In genomic region chr19:18401580-18402112, GRCh38 we compare ENCODE assay signal across 8 cellular contexts. TPM values are rescaled to one million over a fixed set of nuclear protein-coding genes. Genes with fewer than 3 reads are reported as not detected.
DNase-seq lines count a peak whose midpoint lies in the region; ATAC-seq, FAIRE-seq and TF ChIP-seq lines count a peak whose summit lies in the region.

No MANE protein-coding gene starts in this region.

- H3K9me3 ChIP-seq in MM.1S (replicated peaks; ENCODE audit: insufficient read depth, low read length) (no peaks in the 10 kb centered on the region), adipocyte (ENCODE audit: control insufficient read depth, low read length) (no peaks in the 10 kb centered on the region), kidney (ENCODE audit: control insufficient read depth in 1 of 2, low read length in 2 of 2) (no peaks in the 10 kb centered on the region), upper lobe of right lung (no peaks in the 10 kb centered on the region)

- POLR2A ChIA-PET in GM10248 (lab: Yijun Ruan, JAX): interaction anchor here (0.5 to 1.1 kb wide), 3 partner anchors 14 to 125 kb away, joined by 3 to 6 read pairs (median 4); partner anchors contain the start of gene JUND

- H3F3A ChIP-seq in MM.1S (ENCODE audit: insufficient read depth, low read length): no peaks in the 10 kb centered on the region

- no peaks in the 10 kb centered on the region for H3K4me1 ChIP-seq in MM.1S (ENCODE audit: low read length)
- H3K4me1 ChIP-seq in adipocyte (ENCODE audit: control insufficient read depth, insufficient read depth, low read length): peaks cover 7% of the 10 kb centered on the region
- peaks cover 0 to 19% of the 10 kb centered on the region in 2 donors for H3K4me1 ChIP-seq in kidney (ENCODE audit: control insufficient read depth in 1 of 2, insufficient read depth in 1 of 2, low read depth in 1 of 2, low read length in 2 of 2)
- peaks cover 16% of the 10 kb centered on the region for H3K4me1 ChIP-seq in upper lobe of right lung

- H3K27ac ChIP-seq in MM.1S (ENCODE audit: low read length): no peak overlapping the region
- peak overlapping the region; percentile 74 to 83 for H3K27ac ChIP-seq in kidney (ENCODE audit: low read depth in 2 of 2, low read length in 2 of 2)
- no peak overlapping the region for H3K27ac ChIP-seq in upper lobe of right lung

- intact Hi-C loops in kidney (cut with DNase I) (loop anchor here (10.0 kb wide), 2 partner anchors 57 to 127 kb away; partner anchors contain the start of genes IQCN and PGPEP1), upper lobe of right lung (cut with DNase I) (no loop called here)

- TF ChIP-seq CTCF in GM10248 (IDR thresholded peaks at IDR 0.05; ENCODE audit: control extremely low read depth, extremely low read depth, low read depth, missing control alignments) (peak; percentile 39), MM.1S (IDR thresholded peaks at IDR 0.05; ENCODE audit: low read length) (peak; percentile 36), kidney (IDR thresholded peaks at IDR 0.05; ENCODE audit: borderline replicate concordance, extremely low read depth, insufficient read depth) (peak; percentile 23), upper lobe of right lung (IDR thresholded peaks at IDR 0.05) (peak; percentile 30)

- H3K9ac ChIP-seq in MM.1S (ENCODE audit: low read length) (no peak overlapping the region), adipocyte (ENCODE audit: low read length) (no peak overlapping the region), kidney (ENCODE audit: low read length in 2 of 2) (no peak overlapping the region)

- no peak for FAIRE-seq in kidney (lab: Jason Lieb, UNC)

- ATAC-seq in upper lobe of right lung (peak; percentile 89), GM21390 (IDR thresholded peaks at IDR 0.05; ENCODE audit: unreplicated experiment) (no peak)

- peak; percentile 69 for DNase-seq in GM10248 (ENCODE audit: extremely low spot score)
- peak; percentile 50 for DNase-seq in MM.1S
- peak; percentile 67 for DNase-seq in adipocyte (ENCODE audit: low read depth)
- DNase-seq in kidney: peak; percentile 80
- no peak for DNase-seq in upper lobe of right lung
- DNase-seq in AG08396 (ENCODE audit: low spot score): no peak
- no peak for DNase-seq in T1000 (lab: John Stamatoyannopoulos, UW)

- no peaks in the 10 kb centered on the region for H4K20me1 ChIP-seq in MM.1S (ENCODE audit: insufficient read depth, low read length)

- H3K4me3 ChIP-seq in MM.1S (ENCODE audit: low read length) (no peak overlapping the region), adipocyte (ENCODE audit: low read length) (no peak overlapping the region), kidney (ENCODE audit: low read length in 2 of 2) (no peak overlapping the region), upper lobe of right lung (no peak overlapping the region)

- H3K9me2 ChIP-seq in MM.1S (replicated peaks; ENCODE audit: insufficient read depth, low read length): no peaks in the 10 kb centered on the region

- H2AFZ ChIP-seq in MM.1S (ENCODE audit: low read length): no peak overlapping the region

- H3K79me2 ChIP-seq in MM.1S (ENCODE audit: low read length): no peaks in the 10 kb centered on the region

- H3K27me3 ChIP-seq in MM.1S (replicated peaks; ENCODE audit: insufficient read depth, low read length): peaks cover 19% of the 10 kb centered on the region
- H3K27me3 ChIP-seq in adipocyte (replicated peaks; ENCODE audit: control insufficient read depth, insufficient read depth, low read length): peaks cover 7% of the 10 kb centered on the region
- H3K27me3 ChIP-seq in upper lobe of right lung: peaks cover 12% of the 10 kb centered on the region

- no peak overlapping the region for H3K4me2 ChIP-seq in MM.1S (ENCODE audit: low read depth, low read length)

- CTCF ChIA-PET in GM10248 (lab: Yijun Ruan, JAX): interaction anchor here (0.9 to 23.3 kb wide), 9 partner anchors 12 to 171 kb away, joined by 3 to 380 read pairs (median 4); partner anchors contain the start of genes GDF15 and SSBP4

- H3K36me3 ChIP-seq in MM.1S (replicated peaks; ENCODE audit: insufficient read depth, low read length) (no peaks in the 10 kb centered on the region), adipocyte (ENCODE audit: control insufficient read depth, insufficient read depth, low read length, severe bottlenecking) (no peaks in the 10 kb centered on the region), kidney (ENCODE audit: control insufficient read depth in 1 of 2, insufficient read depth in 2 of 2, low read length in 2 of 2) (no peaks in the 10 kb centered on the region), upper lobe of right lung (no peaks in the 10 kb centered on the region)

RNA-seq across cellular contexts. Expression of gene LRRC25, which starts 4.2 kb away (rescaled TPM):
- total RNA-seq in kidney (13.1 TPM), upper lobe of right lung (22.7 TPM)
- polyA plus RNA-seq in kidney (ENCODE audit: insufficient read depth, low read depth, low replicate concordance): 2.7 TPM

RNA-seq across cellular contexts. Expression of gene GDF15, which starts 15.7 kb away (rescaled TPM):
- 51.2 TPM for total RNA-seq in kidney
- polyA plus RNA-seq in kidney (ENCODE audit: insufficient read depth, low read depth, low replicate concordance): 154 TPM
- total RNA-seq in upper lobe of right lung: 105 TPM

RNA-seq across cellular contexts. Expression of gene SSBP4, which starts 17.6 kb away (rescaled TPM):
- total RNA-seq in kidney (64.9 TPM), upper lobe of right lung (57.3 TPM)
- polyA plus RNA-seq in kidney (ENCODE audit: insufficient read depth, low read depth, low replicate concordance): 74.9 TPM

RNA-seq across cellular contexts. Expression of gene ISYNA1, which starts 36.3 kb away (rescaled TPM):
- total RNA-seq in kidney (68.6 TPM), upper lobe of right lung (34.6 TPM)
- 101 TPM for polyA plus RNA-seq in kidney (ENCODE audit: insufficient read depth, low read depth, low replicate concordance)

Comparison
In these comparisons a context has a peak if more than half of its experiments do, and no peak if none do; other contexts are left out.
1. DNase-seq: peak in GM10248 (single experiment), MM.1S (single experiment), adipocyte (single experiment) and kidney (single experiment); none in upper lobe of right lung (single experiment), AG08396 (single experiment) and T1000 (single experiment).
2. H3K27ac ChIP-seq: peak in kidney (2 of 2); none in MM.1S (single experiment) and upper lobe of right lung (single experiment).
3. Peak in every context shown above with its lines, with median percentiles within 50 percentile points of each other: CTCF ChIP-seq.